ENCODE assay signal across 9 cellular contexts in genomic region chr14:64541971-64542838, GRCh38. TPM values are rescaled to one million over a fixed set of nuclear protein-coding genes. Genes with fewer than 3 reads are reported as not detected.
DNase-seq lines count a peak whose midpoint lies in the region; ATAC-seq, FAIRE-seq and TF ChIP-seq lines count a peak whose summit lies in the region.
"Had no signal": no experiment of that assay in that cellular context is flagged by ENCODE, and none has a peak within 500 bp of the region (broad histone marks: within the 10 kb centered on the region; RNA-seq: fewer than 3 reads in every experiment).

No MANE protein-coding gene starts in this region.

- peak; percentile 64 for DNase-seq in activated CD8-positive, alpha-beta memory T cell treated with anti-CD3 and anti-CD28 coated beads for 24 hours
- no peak for DNase-seq in activated CD8-positive, alpha-beta memory T cell treated with anti-CD3 and anti-CD28 coated beads, Interleukin-2, amount 50 U/mL, for 4 hours
- DNase-seq in body of pancreas (peak; percentile 28 to 45 (median 32)), medulla oblongata (ENCODE audit: extremely low spot score) (peak; percentile 19), tibial nerve (ENCODE audit: low spot score in 2 of 2) (no peak), D721Med (ENCODE audit: insufficient read length, low spot score) (no peak), NCI-H146 treated with DMSO at 0.1 percent for 48 hours (lab: John Stamatoyannopoulos, UW; ENCODE audit: unreplicated experiment) (no peak), NCI-H82 (lab: John Stamatoyannopoulos, UW) (no peak)

- TF ChIP-seq EP300 in tibial nerve (IDR thresholded peaks at IDR 0.05) = no peak

- H3K36me3 ChIP-seq in body of pancreas (replicated peaks in 1 of 2; ENCODE audit: insufficient read depth in 1 of 2, low read depth in 2 of 2) (no peaks in the 10 kb centered on the region), tibial nerve (peaks cover 0 to 8% (median 0%) of the 10 kb centered on the region in 3 donors)
- H3K36me3 ChIP-seq: adrenal gland had no signal

- H3K4me1 ChIP-seq in body of pancreas = peaks cover 16% of the 10 kb centered on the region
- H3K4me1 ChIP-seq in tibial nerve = peaks cover 0 to 11% (median 2%) of the 10 kb centered on the region in 4 donors

- H3K4me3 ChIP-seq in body of pancreas (peak overlapping the region; percentile 9 to 46), tibial nerve (peak overlapping the region; percentile 31 to 70 (median 64))

- H3K27me3 ChIP-seq in body of pancreas (no peaks in the 10 kb centered on the region), tibial nerve (peaks cover 0 to 10% of the 10 kb centered on the region in 2 donors)
- H3K27me3 ChIP-seq: adrenal gland had no signal

- ATAC-seq in body of pancreas = no peak

- FAIRE-seq in D721Med (lab: Jason Lieb, UNC) = no peak

- H3K27ac ChIP-seq in body of pancreas (peak overlapping the region in 3 of 4 donors; percentile 14 to 52 (median 26)), tibial nerve (peak overlapping the region in 2 of 4 donors; percentile 63 to 70)
- H3K27ac ChIP-seq: adrenal gland had no signal

- TF ChIP-seq POLR2A in body of pancreas (IDR thresholded peaks at IDR 0.05) (peak in 1 of 3 donors; percentile 26), tibial nerve (IDR thresholded peaks at IDR 0.05) (no peak)

- TF ChIP-seq CTCF in body of pancreas (IDR thresholded peaks at IDR 0.05) = no peak
- TF ChIP-seq CTCF in tibial nerve (IDR thresholded peaks at IDR 0.05) = no peak
- no peak for TF ChIP-seq CTCF in D721Med (IDR thresholded peaks at IDR 0.05; ENCODE audit: insufficient read depth, missing control alignments)

- intact Hi-C loops in body of pancreas (cut with DNase I) = no loop called here

- WGBS in body of pancreas, 2 donors = 4 to 8% methylated on average over 45 to 61 of the region's 61 CpGs
- 8 to 14% methylated on average over 48 to 54 of the region's 61 CpGs for whole genome bisulfite sequencing in tibial nerve, 2 donors

- H3K9me3 ChIP-seq in body of pancreas = no peaks in the 10 kb centered on the region
- H3K9me3 ChIP-seq in tibial nerve = no peaks in the 10 kb centered on the region
- H3K9me3 ChIP-seq: adrenal gland had no signal

RNA-seq across cellular contexts. Expression of gene HSPA2, which starts 1.7 kb away (rescaled TPM):
- total RNA-seq in body of pancreas (10 to 100 TPM in 1 of 2 donors, 1 to 10 TPM in 1; 4.0 to 19.7 TPM), tibial nerve (100 to 1,000 TPM in 2 of 4 donors, 10 to 100 TPM in 2; 79.3 to 111 (median 98.9) TPM)

RNA-seq across cellular contexts. Expression of gene PPP1R36, which starts 7.6 kb away (rescaled TPM):
- total RNA-seq in body of pancreas = 1 to 10 TPM; 4.4 to 5.6 TPM
- 1 to 10 TPM in 3 of 4 donors, under 1 TPM in 1; 0.59 to 7.6 (median 4.4) TPM for total RNA-seq in tibial nerve

RNA-seq across cellular contexts. Expression of gene ZBTB1, which starts 37.6 kb away (rescaled TPM):
- total RNA-seq in body of pancreas = 10 to 100 TPM; 28.5 to 43.8 TPM
- total RNA-seq in tibial nerve = 10 to 100 TPM; 46.5 to 66.9 (median 55.9) TPM

RNA-seq across cellular contexts. Expression of gene ZBTB25, which starts 38.6 kb away (rescaled TPM):
- 10 to 100 TPM in 1 of 2 donors, 1 to 10 TPM in 1; 7.9 to 10.6 TPM for total RNA-seq in body of pancreas
- total RNA-seq in tibial nerve = 10 to 100 TPM; 14.9 to 26.4 (median 16.6) TPM

Comparison
In these comparisons a context has a peak if more than half of its experiments do, and no peak if none do; other contexts are left out.
1. DNase-seq: peak in activated CD8-positive, alpha-beta memory T cell treated with anti-CD3 and anti-CD28 coated beads for 24 hours (single experiment), body of pancreas (4 of 4) and medulla oblongata (single experiment); none in activated CD8-positive, alpha-beta memory T cell treated with anti-CD3 and anti-CD28 coated beads, Interleukin-2, amount 50 U/mL, for 4 hours (single experiment), tibial nerve (0 of 2), D721Med (single experiment), NCI-H146 treated with DMSO at 0.1 percent for 48 hours (single experiment) and NCI-H82 (single experiment).